In the genomic region with DNA sequence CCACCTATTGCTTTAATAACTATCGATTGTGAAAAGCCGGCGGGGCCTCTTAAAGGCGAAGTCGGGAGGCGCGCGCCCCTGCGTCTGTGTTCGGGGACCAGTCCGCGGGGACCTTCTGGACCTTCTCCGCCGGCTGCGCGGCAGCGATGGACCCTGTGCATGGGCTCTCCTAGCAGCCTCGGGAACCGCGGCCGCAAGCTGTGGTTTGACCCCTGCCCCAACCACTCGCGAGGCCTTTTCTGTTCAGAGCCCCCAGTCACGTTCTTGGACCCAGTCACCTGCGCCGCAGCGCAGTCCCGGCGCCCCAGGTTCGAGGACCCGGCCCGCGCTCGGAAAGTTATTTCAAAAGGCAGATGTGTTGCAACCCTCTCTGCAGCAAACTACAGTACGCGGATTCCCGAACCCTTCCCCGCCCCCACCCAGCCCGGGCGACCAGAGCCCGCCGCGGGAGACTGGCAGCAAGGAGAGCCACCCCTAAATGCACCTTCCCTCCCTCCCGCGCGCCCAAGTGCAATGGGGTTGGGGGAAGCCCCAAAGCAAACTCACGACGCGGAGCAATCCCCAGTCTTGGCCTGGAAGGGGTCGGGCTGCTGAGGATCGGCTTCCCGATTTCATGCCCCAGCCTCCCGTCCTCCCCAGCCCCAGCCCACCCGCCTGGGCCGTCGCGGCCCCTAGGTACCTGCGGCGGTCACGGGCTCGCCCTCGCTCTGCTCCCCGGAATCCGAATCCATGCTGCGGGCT, we compare ENCODE assay signal across 7 cellular contexts. TPM values are rescaled to one million over a fixed set of nuclear protein-coding genes. Genes with fewer than 3 reads are reported as not detected.
A peak's percentile ranks its signal among the peaks of the same experiment; 100 is the strongest.
DNase-seq lines count a peak whose midpoint lies in the region; ATAC-seq and TF ChIP-seq lines count a peak whose summit lies in the region.

No MANE protein-coding gene starts in this region.

- H3K9me2 ChIP-seq in HCT116 (ENCODE audit: insufficient read depth) (no peaks in the 10 kb centered on the region), PC-9 (ENCODE audit: insufficient read depth) (no peaks in the 10 kb centered on the region)

- H3K18ac ChIP-seq in trophoblast cell (ENCODE audit: low read length) = no peak overlapping the region

- H2BK12ac ChIP-seq in trophoblast cell (ENCODE audit: low read length) = no peak overlapping the region

- H4K20me1 ChIP-seq in HCT116 (ENCODE audit: insufficient read depth) (no peaks in the 10 kb centered on the region), PC-9 (ENCODE audit: insufficient read depth) (no peaks in the 10 kb centered on the region)

- no peak overlapping the region for H4K12ac ChIP-seq in trophoblast cell (ENCODE audit: low read depth, low read length)

- H2AFZ ChIP-seq in HCT116 (ENCODE audit: low read depth, low read length, poor library complexity, severe bottlenecking) (no peak overlapping the region), trophoblast cell (ENCODE audit: insufficient read depth, low read length, poor library complexity) (peak overlapping the region; percentile 20), PC-9 (no peak overlapping the region)

- no peaks in the 10 kb centered on the region for H3F3A ChIP-seq in PC-9 (ENCODE audit: insufficient read depth, low read depth)

- CTCF ChIA-PET in HCT116 (lab: Charles Lee) (no interaction called here), PC-9 (lab: Charles Lee) (no interaction called here)

- TF ChIP-seq POLR2A in HCT116 (IDR thresholded peaks at IDR 0.05; ENCODE audit: borderline replicate concordance, extremely low read depth, insufficient read depth, insufficient read length) = no peak

- H3K36me3 ChIP-seq in HCT116 (ENCODE audit: control insufficient read depth in 1 of 2, insufficient read depth in 2 of 2, low read length in 2 of 2) (no peaks in the 10 kb centered on the region), trophoblast cell (ENCODE audit: control insufficient read depth in 1 of 2, insufficient read depth in 2 of 2, low read length in 2 of 2) (no peaks in the 10 kb centered on the region), PC-9 (ENCODE audit: low read depth) (no peaks in the 10 kb centered on the region)

- no peak overlapping the region for H2BK120ac ChIP-seq in trophoblast cell (ENCODE audit: insufficient read depth, low read length, poor library complexity)

- H3K27me3 ChIP-seq in HCT116 (ENCODE audit: insufficient read depth, low read length) (no peaks in the 10 kb centered on the region), trophoblast cell (ENCODE audit: insufficient read depth, low read length) (peaks cover 41% of the 10 kb centered on the region), PC-9 (ENCODE audit: insufficient read depth, low read depth) (peaks cover 27% of the 10 kb centered on the region)

- no peak overlapping the region for H4K91ac ChIP-seq in trophoblast cell (ENCODE audit: low read depth, low read length)

- POLR2A ChIA-PET in HCT116 (lab: Charles Lee) = no interaction called here
- POLR2A ChIA-PET in PC-9 (lab: Charles Lee; ENCODE audit: unreplicated experiment) = no interaction called here

- peak overlapping the region; percentile 31 to 44 for H3K4me3 ChIP-seq in HCT116 (replicated peaks in 1 of 2; ENCODE audit: low read depth in 1 of 2, low read length in 2 of 2)
- peak overlapping the region; percentile 47 for H3K4me3 ChIP-seq in WI38 (ENCODE audit: low read depth, low read length)
- H3K4me3 ChIP-seq in trophoblast cell (ENCODE audit: low read depth, low read length) = peak overlapping the region; percentile 67
- H3K4me3 ChIP-seq in PC-9 = no peak overlapping the region

- no peak overlapping the region for H3K4ac ChIP-seq in trophoblast cell (ENCODE audit: low read depth, low read length)

- RAD21 ChIA-PET in HCT116 (lab: Charles Lee; ENCODE audit: low non-redundant PET in 1 of 2, low total read pairs in 2 of 2, uncharacterized antibody in 2 of 2, unreplicated experiment in 2 of 2) = no interaction called here

- intact Hi-C loops in HCT116 (cut with micrococcal nuclease) = no loop called here
- intact Hi-C loops in head of caudate nucleus (cut with DNase I) = no loop called here
- intact Hi-C loops in PC-9 (cut with micrococcal nuclease; ENCODE audit: unreplicated experiment) = no loop called here

- H3K9me3 ChIP-seq in HCT116 (ENCODE audit: control insufficient read depth in 1 of 2, insufficient read depth in 1 of 2, low read depth in 1 of 2, low read length in 2 of 2) = no peaks in the 10 kb centered on the region
- no peaks in the 10 kb centered on the region for H3K9me3 ChIP-seq in trophoblast cell (ENCODE audit: insufficient read depth, low read depth, low read length)
- H3K9me3 ChIP-seq in PC-9 (ENCODE audit: insufficient read depth, low read depth) = no peaks in the 10 kb centered on the region

- TF ChIP-seq RAD21 in HCT116 (IDR thresholded peaks at IDR 0.05; ENCODE audit: low read depth) = no peak

- BruUV-seq in HCT116 (replicated peaks; lab: Mats Ljungman, UMichigan) (no TSS peak), PC-9 (replicated peaks; lab: Mats Ljungman, UMichigan) (no TSS peak)

- H3K9ac ChIP-seq in HCT116 (ENCODE audit: low read length) (no peak overlapping the region), trophoblast cell (ENCODE audit: low read length) (no peak overlapping the region)

- WGBS in trophoblast cell (ENCODE audit: extremely low coverage, insufficient coverage, insufficient read length) = no CpG with 5 or more reads among the region's 65 CpGs

- no peak; the same call in 1 of the 2 replicates for ATAC-seq in HCT116
- ATAC-seq in HG03520 (IDR thresholded peaks at IDR 0.05; ENCODE audit: unreplicated experiment) = no peak

- no peak overlapping the region for H2AK5ac ChIP-seq in trophoblast cell (ENCODE audit: low read length)

- H3K23ac ChIP-seq in trophoblast cell (ENCODE audit: low read length) = no peak overlapping the region

- H3K14ac ChIP-seq in trophoblast cell (ENCODE audit: low read length) = no peak overlapping the region

- no peaks in the 10 kb centered on the region for H3K79me1 ChIP-seq in trophoblast cell (ENCODE audit: low read length)

- H3K4me2 ChIP-seq in HCT116 (ENCODE audit: low read length) (peak overlapping the region; percentile 60), trophoblast cell (ENCODE audit: low read length) (peak overlapping the region; percentile 96), PC-9 (no peak overlapping the region)

- DNase-seq in HCT116 (ENCODE audit: low read depth, low spot score) = no peak
- DNase-seq in head of caudate nucleus = peak in 23 of 42 donors; percentile 10 to 64 (median 28)
- peak in 1 of 2 donors; percentile 34 for DNase-seq in trophoblast cell
- DNase-seq in stimulated activated CD8-positive, alpha-beta memory T cell treated with anti-CD3 and anti-CD28 coated beads, Interleukin-4, amount 100 ng/mL, for 48 hours = no peak
- no peak for DNase-seq in PC-9

- no peak overlapping the region for H2BK5ac ChIP-seq in trophoblast cell (ENCODE audit: low read depth, low read length, poor library complexity)

- H3K4me1 ChIP-seq in HCT116 (ENCODE audit: control insufficient read depth in 1 of 2, insufficient read depth in 2 of 2, low read length in 2 of 2) (peaks cover 8 to 21% of the 10 kb centered on the region in 2 experiments), trophoblast cell (ENCODE audit: control insufficient read depth in 1 of 2, insufficient read depth in 2 of 2, low read length in 2 of 2) (peaks cover 5 to 8% of the 10 kb centered on the region in 2 experiments), PC-9 (replicated peaks; ENCODE audit: insufficient read depth) (no peaks in the 10 kb centered on the region)

- no peak overlapping the region for H4K8ac ChIP-seq in trophoblast cell (ENCODE audit: low read depth, low read length)

- H3K79me2 ChIP-seq in HCT116 (ENCODE audit: insufficient read depth, low read length) = no peaks in the 10 kb centered on the region
- H3K79me2 ChIP-seq in trophoblast cell (ENCODE audit: control insufficient read depth, insufficient read depth, low read length, poor library complexity) = no peaks in the 10 kb centered on the region
- H3K79me2 ChIP-seq in PC-9 (ENCODE audit: low read depth) = no peaks in the 10 kb centered on the region

- TF ChIP-seq CTCF in HCT116 (IDR thresholded peaks at IDR 0.05 in 2 of 3, conservative IDR thresholded peaks at IDR 0.05 in 1 of 3; ENCODE audit: borderline replicate concordance in 1 of 3, insufficient read depth in 1 of 3, low read depth in 2 of 3, low read length in 2 of 3) (no peak), WI38 (IDR thresholded peaks at IDR 0.05; ENCODE audit: low read depth, low read length) (no peak), PC-9 (conservative IDR thresholded peaks at IDR 0.05) (no peak)

- H3K27ac ChIP-seq in HCT116 (ENCODE audit: low read depth, low read length) (no peak overlapping the region), trophoblast cell (ENCODE audit: low read depth, low read length) (no peak overlapping the region), PC-9 (no peak overlapping the region)

TF ChIP-seq in HCT116, 20 proteins besides CTCF, POLR2A, EP300 and RAD21 (continues in another document):
- no peak for TF ChIP-seq CBX3 (IDR thresholded peaks at IDR 0.05; ENCODE audit: low read depth)
- no peak for TF ChIP-seq SIN3A (IDR thresholded peaks at IDR 0.05; ENCODE audit: low read depth)
- TF ChIP-seq ZNF274 (IDR thresholded peaks at IDR 0.05; ENCODE audit: low read depth, low read length) = no peak
- TF ChIP-seq TCF7L2 (IDR thresholded peaks at IDR 0.05; ENCODE audit: borderline replicate concordance, extremely low read depth, insufficient read depth, insufficient read length) = no peak
- TF ChIP-seq CEBPB (IDR thresholded peaks at IDR 0.05; ENCODE audit: low read depth) = no peak

RNA-seq across cellular contexts. Expression of a gene that starts 0.7 kb away (rescaled TPM):
- total RNA-seq in HCT116 (2021; ENCODE audit: unreplicated experiment) (0.47 TPM), PC-9 (2021) (0.20 TPM in 1 of 2 replicates, not detected in the other)
- 0.06 and 0.30 TPM in 2 replicates for polyA plus RNA-seq in HCT116 (2012)
- polyA plus RNA-seq in trophoblast cell (2013) = 0.17 and 0.18 TPM in 2 replicates

Comparison
In these comparisons a context has a peak if more than half of its experiments do, and no peak if none do; other contexts are left out.
1. DNase-seq: peak in head of caudate nucleus (23 of 42); none in HCT116 (single experiment), stimulated activated CD8-positive, alpha-beta memory T cell treated with anti-CD3 and anti-CD28 coated beads, Interleukin-4, amount 100 ng/mL, for 48 hours (single experiment) and PC-9 (0 of 2).